8 cellular contexts compared by ENCODE assay signal in the genomic region with DNA sequence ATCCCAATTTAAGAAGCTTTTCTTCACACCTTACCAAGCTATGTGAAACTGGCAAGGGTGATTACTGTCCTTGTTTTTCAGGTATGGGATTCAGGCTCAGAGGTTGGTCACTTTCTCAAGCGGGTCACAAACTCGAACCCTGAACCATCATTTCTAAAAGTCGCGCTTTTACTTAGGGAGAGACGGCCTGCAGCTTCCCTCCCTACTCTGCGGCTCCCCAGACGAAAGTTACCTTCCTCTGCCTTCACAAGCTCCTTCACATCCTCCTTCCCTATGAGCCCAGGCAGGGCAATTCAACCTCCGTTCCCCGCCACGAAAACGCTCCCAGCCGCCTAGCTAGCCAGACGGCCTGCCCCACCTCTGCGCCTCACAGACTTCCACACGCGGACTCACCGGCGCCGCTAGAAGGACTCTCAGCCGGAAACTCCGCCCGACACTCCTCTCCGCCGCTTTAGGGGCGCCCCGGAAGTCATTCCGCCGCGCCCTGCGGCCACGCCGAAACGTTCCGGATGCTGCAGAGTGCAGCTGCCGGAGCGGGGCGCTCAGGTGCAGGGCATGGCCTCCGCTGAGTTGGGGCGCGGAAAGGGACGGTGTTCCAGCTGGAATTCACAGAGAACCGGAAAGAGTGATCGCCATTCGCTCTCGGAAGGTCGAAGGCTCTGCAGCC. TPM values are rescaled to one million over a fixed set of nuclear protein-coding genes. Genes with fewer than 3 reads are reported as not detected.
DNase-seq lines count a peak whose midpoint lies in the region; ATAC-seq and TF ChIP-seq lines count a peak whose summit lies in the region.
"Not testable (repeated sequence)": the region's sequence is repeated elsewhere in the genome, so short reads cannot be mapped to it uniquely, and the experiment has no call there.

Gene GTF2H2, minus strand, starts transcription at position 415 of the 667 bp plus-strand sequence. CDS start 4,913 bp downstream, outside the sequence.

- not testable (repeated sequence) for TF ChIP-seq CTCF in A673 (conservative IDR thresholded peaks at IDR 0.05; ENCODE audit: low read depth, low read length); HFFc6 (IDR thresholded peaks at IDR 0.05); sigmoid colon (IDR thresholded peaks at IDR 0.05)

- CTCF ChIA-PET in A673 (lab: Charles Lee); T-cell (lab: Charles Lee): not testable (repeated sequence)

- not testable (repeated sequence) for H3K4me1 ChIP-seq in A673 (ENCODE audit: insufficient read depth, low read length, poor library complexity, severe bottlenecking); sigmoid colon

- not testable (repeated sequence) for H3K27ac ChIP-seq in A673 (ENCODE audit: low read depth, low read length, poor library complexity, severe bottlenecking); sigmoid colon

- not testable (repeated sequence) for H3K4me3 ChIP-seq in A673 (ENCODE audit: low read depth, low read length, poor library complexity, severe bottlenecking); sigmoid colon

- POLR2A ChIA-PET in A673 (lab: Charles Lee; ENCODE audit: low non-redundant PET); T-cell (lab: Charles Lee): not testable (repeated sequence)

- ATAC-seq in GM19324 (IDR thresholded peaks at IDR 0.05; ENCODE audit: low FRiP score, unreplicated experiment) (peak; percentile 96), HG03280 (IDR thresholded peaks at IDR 0.05; ENCODE audit: unreplicated experiment) (peak; percentile 99), T-cell (replicated peaks in 1 of 4) (peak; percentile 99 to 100 (median 100)), left colon (peak; percentile 97)
- peak; percentile 100 for ATAC-seq in central memory CD8-positive, alpha-beta T cell (replicated peaks; ENCODE audit: extremely low read depth, poor library complexity, severe bottlenecking)

- TF ChIP-seq POLR2A in sigmoid colon (IDR thresholded peaks at IDR 0.05) = not testable (repeated sequence)

- H3K27me3 Mint-ChIP-seq in HFFc6 (ENCODE audit: insufficient read depth); T-cell; central memory CD8-positive, alpha-beta T cell: not testable (repeated sequence)

- not testable (repeated sequence) for H3K27ac Mint-ChIP-seq in HFFc6; T-cell; central memory CD8-positive, alpha-beta T cell (ENCODE audit: low read depth)

- H3K9me3 ChIP-seq in A673 (ENCODE audit: low read depth, low read length, poor library complexity, severe bottlenecking); sigmoid colon: not testable (repeated sequence)

- not testable (repeated sequence) for H3K4me3 Mint-ChIP-seq in HFFc6; T-cell; central memory CD8-positive, alpha-beta T cell

- not testable (repeated sequence) for H3K27me3 ChIP-seq in A673 (replicated peaks; ENCODE audit: insufficient read depth, low read depth, low read length, poor library complexity); sigmoid colon

- not testable (repeated sequence) for BruUV-seq in A673 (replicated peaks; lab: Mats Ljungman, UMichigan)

- not testable (repeated sequence) for DNase-seq in A673 (ENCODE audit: low spot score); HFFc6; T-cell; central memory CD8-positive, alpha-beta T cell (ENCODE audit: low spot score in 2 of 2); left colon; sigmoid colon

- no CpG with 5 or more reads among the region's 46 CpGs for WGBS in sigmoid colon, 2 donors

- intact Hi-C loops in A673 (cut with micrococcal nuclease; ENCODE audit: unreplicated experiment); left colon (cut with DNase I, micrococcal nuclease); sigmoid colon (cut with DNase I): not testable (repeated sequence)

- not testable (repeated sequence) for H3K4me1 Mint-ChIP-seq in HFFc6 (ENCODE audit: low read depth); T-cell; central memory CD8-positive, alpha-beta T cell

- TF ChIP-seq EP300 in sigmoid colon (IDR thresholded peaks at IDR 0.05) = not testable (repeated sequence)

- not testable (repeated sequence) for H3K9me3 Mint-ChIP-seq in HFFc6; T-cell; central memory CD8-positive, alpha-beta T cell

- H3K36me3 ChIP-seq in A673 (ENCODE audit: insufficient read depth, low read length, poor library complexity, severe bottlenecking); sigmoid colon: not testable (repeated sequence)

- H3K36me3 Mint-ChIP-seq in HFFc6 (ENCODE audit: low read depth); T-cell; central memory CD8-positive, alpha-beta T cell (ENCODE audit: insufficient read depth): not testable (repeated sequence)

RNA-seq across cellular contexts. Expression of gene GTF2H2, which starts in this region (rescaled TPM):
- 43.0 and 44.2 TPM in 2 replicates for total RNA-seq in A673 (2021)
- total RNA-seq in HFFc6 (2021; fragmentation: NEBNext Ultra II Directional; extraction: Animal tissue kit (Norgen Biotek cat#: 25700)) = 10 to 100 TPM; 14.9 to 20.6 (median 16.9) TPM
- 10 to 100 TPM; 16.0 to 41.3 (median 22.4) TPM for total RNA-seq in T-cell
- 10 to 100 TPM in 1 of 2 donors, 1 to 10 TPM in 1; 7.4 to 31.2 TPM for total RNA-seq in left colon
- total RNA-seq in sigmoid colon = 10 to 100 TPM in 3 of 4 donors, 1 to 10 TPM in 1; 9.4 to 34.2 (median 17.1) TPM
- polyA plus RNA-seq in sigmoid colon = 10 to 100 TPM in 2 of 3 donors, 1 to 10 TPM in 1; 9.0 to 15.2 (median 10.6) TPM
